ENCODE assay signal across 8 cellular contexts in genomic region chr2:75647771-75648170, GRCh38. TPM values are rescaled to one million over a fixed set of nuclear protein-coding genes. Genes with fewer than 3 reads are reported as not detected.
DNase-seq lines count a peak whose midpoint lies in the region; ATAC-seq and TF ChIP-seq lines count a peak whose summit lies in the region.

No MANE protein-coding gene starts in this region.

- H3K27ac ChIP-seq in stomach smooth muscle (ENCODE audit: low read length) (no peak overlapping the region), trophoblast cell (ENCODE audit: low read depth, low read length) (no peak overlapping the region)

- H3K14ac ChIP-seq in trophoblast cell (ENCODE audit: low read length), result no peak overlapping the region

- H3K9me3 Mint-ChIP-seq in activated T-cell treated with anti-CD3 and anti-CD28 coated beads, Interleukin-2, amount 50 U/mL, for 24 hours, result no peaks in the 10 kb centered on the region

- H3K36me3 ChIP-seq in stomach smooth muscle (ENCODE audit: control insufficient read depth in 2 of 2, insufficient read depth in 2 of 2, low read length in 2 of 2) (peaks cover 18 to 21% of the 10 kb centered on the region in 2 donors), trophoblast cell (ENCODE audit: control insufficient read depth in 1 of 2, insufficient read depth in 2 of 2, low read length in 2 of 2) (peaks cover 5 to 15% of the 10 kb centered on the region in 2 experiments)

- TF ChIP-seq CTCF in fibroblast of the aortic adventitia (IDR thresholded peaks at IDR 0.05; ENCODE audit: insufficient read depth, low read length), result peak; percentile 18

- no peak overlapping the region for H2BK5ac ChIP-seq in trophoblast cell (ENCODE audit: low read depth, low read length, poor library complexity)

- no peak overlapping the region for H3K18ac ChIP-seq in trophoblast cell (ENCODE audit: low read length)

- no peaks in the 10 kb centered on the region for H3K9me3 ChIP-seq in T-helper 17 cell (ENCODE audit: control insufficient read depth, low read length, poor library complexity, severe bottlenecking)
- H3K9me3 ChIP-seq in stomach smooth muscle (ENCODE audit: control insufficient read depth in 2 of 2, low read length in 2 of 2), result no peaks in the 10 kb centered on the region
- H3K9me3 ChIP-seq in trophoblast cell (ENCODE audit: insufficient read depth, low read depth, low read length), result peaks cover 3% of the 10 kb centered on the region

- ATAC-seq in T-helper 17 cell, result no peak

- no peak overlapping the region for H2BK120ac ChIP-seq in trophoblast cell (ENCODE audit: insufficient read depth, low read length, poor library complexity)

- no CpG with 5 or more reads among the region's 3 CpGs for WGBS in trophoblast cell (ENCODE audit: extremely low coverage, insufficient coverage, insufficient read length)

- H3K27me3 Mint-ChIP-seq in activated T-cell treated with anti-CD3 and anti-CD28 coated beads, Interleukin-2, amount 50 U/mL, for 24 hours, result no peaks in the 10 kb centered on the region
- no peaks in the 10 kb centered on the region for H3K27me3 Mint-ChIP-seq in T-helper 17 cell

- no peak overlapping the region for H3K23ac ChIP-seq in trophoblast cell (ENCODE audit: low read length)

- H3K4me3 ChIP-seq in fibroblast of the aortic adventitia (ENCODE audit: low read depth, low read length) (peak overlapping the region; percentile 88), stomach smooth muscle (ENCODE audit: low read length in 2 of 2) (peak overlapping the region; percentile 92 to 96), trophoblast cell (ENCODE audit: low read depth, low read length) (no peak overlapping the region)

- H3K27ac Mint-ChIP-seq in activated T-cell treated with anti-CD3 and anti-CD28 coated beads, Interleukin-2, amount 50 U/mL, for 24 hours, result peak overlapping the region; percentile 96
- H3K27ac Mint-ChIP-seq in T-helper 17 cell, result peak overlapping the region; percentile 92

- no peak overlapping the region for H4K12ac ChIP-seq in trophoblast cell (ENCODE audit: low read depth, low read length)

- H3K4me1 ChIP-seq in stomach smooth muscle (ENCODE audit: control insufficient read depth, insufficient read depth, low read length) (peaks cover 5% of the 10 kb centered on the region), trophoblast cell (ENCODE audit: control insufficient read depth in 1 of 2, insufficient read depth in 2 of 2, low read length in 2 of 2) (peaks cover 0 to 3% of the 10 kb centered on the region in 2 experiments)

- peak overlapping the region in 1 of 2 donors; percentile 83 for H3K9ac ChIP-seq in stomach smooth muscle (ENCODE audit: low read length in 2 of 2)
- H3K9ac ChIP-seq in trophoblast cell (ENCODE audit: low read length), result no peak overlapping the region

- H3K4me2 ChIP-seq in trophoblast cell (ENCODE audit: low read length), result no peak overlapping the region

- peak overlapping the region; percentile 94 for H3K4me3 Mint-ChIP-seq in activated T-cell treated with anti-CD3 and anti-CD28 coated beads, Interleukin-2, amount 50 U/mL, for 24 hours
- H3K4me3 Mint-ChIP-seq in T-helper 17 cell, result peak overlapping the region; percentile 95

- no peak overlapping the region for H2BK12ac ChIP-seq in trophoblast cell (ENCODE audit: low read length)

- no peak for DNase-seq in activated T-cell treated with anti-CD3 and anti-CD28 coated beads, Interleukin-2, amount 50 U/mL, for 24 hours
- DNase-seq in activated T-cell treated with anti-CD3 and anti-CD28 coated beads, Interleukin-2, amount 50 U/mL, for 1 hour, result no peak
- DNase-seq in T-helper 17 cell, result no peak
- DNase-seq in fibroblast of the aortic adventitia (ENCODE audit: low read depth), result no peak
- no peak for DNase-seq in stimulated activated CD8-positive, alpha-beta memory T cell treated with anti-CD3 and anti-CD28 coated beads, Interleukin-4, amount 100 ng/mL, for 48 hours
- no peak for DNase-seq in NCI-H1417 treated with DMSO at 0.1 percent for 48 hours (lab: John Stamatoyannopoulos, UW)
- no peak for DNase-seq in trophoblast cell

- peaks cover 5% of the 10 kb centered on the region for H3K79me2 ChIP-seq in trophoblast cell (ENCODE audit: control insufficient read depth, insufficient read depth, low read length, poor library complexity)

- H3K27me3 ChIP-seq in stomach smooth muscle (ENCODE audit: control insufficient read depth in 1 of 2, insufficient read depth in 2 of 2, low read length in 2 of 2) (no peaks in the 10 kb centered on the region), trophoblast cell (ENCODE audit: insufficient read depth, low read length) (no peaks in the 10 kb centered on the region)

- H3K4ac ChIP-seq in trophoblast cell (ENCODE audit: low read depth, low read length), result no peak overlapping the region

- H2AFZ ChIP-seq in trophoblast cell (ENCODE audit: insufficient read depth, low read length, poor library complexity), result no peak overlapping the region

- H3K4me1 Mint-ChIP-seq in activated T-cell treated with anti-CD3 and anti-CD28 coated beads, Interleukin-2, amount 50 U/mL, for 24 hours (ENCODE audit: low read depth), result peaks cover 45% of the 10 kb centered on the region
- H3K4me1 Mint-ChIP-seq in T-helper 17 cell, result peaks cover 12% of the 10 kb centered on the region

- no peak overlapping the region for H2AK5ac ChIP-seq in trophoblast cell (ENCODE audit: low read length)

- no peak overlapping the region for H4K91ac ChIP-seq in trophoblast cell (ENCODE audit: low read depth, low read length)

- no peak overlapping the region for H4K8ac ChIP-seq in trophoblast cell (ENCODE audit: low read depth, low read length)

- peaks cover 7% of the 10 kb centered on the region for H3K79me1 ChIP-seq in trophoblast cell (ENCODE audit: low read length)

- H3K36me3 Mint-ChIP-seq in activated T-cell treated with anti-CD3 and anti-CD28 coated beads, Interleukin-2, amount 50 U/mL, for 24 hours (ENCODE audit: low read depth), result peaks cover 59% of the 10 kb centered on the region
- H3K36me3 Mint-ChIP-seq in T-helper 17 cell (ENCODE audit: low read depth), result peaks cover 4% of the 10 kb centered on the region

RNA-seq across cellular contexts. Expression of gene MRPL19, which starts 1.2 kb away (rescaled TPM):
- 10 to 100 TPM; 16.7 to 20.9 TPM for total RNA-seq in T-helper 17 cell
- total RNA-seq in fibroblast of the aortic adventitia (ENCODE audit: low replicate concordance), result 38.0 and 150 TPM in 2 replicates
- 28.0 and 30.2 TPM in 2 replicates for polyA plus RNA-seq in trophoblast cell (2013)
